10 cellular contexts compared by ENCODE assay signal in genomic region chr13:110676511-110677204, GRCh38. TPM values are rescaled to one million over a fixed set of nuclear protein-coding genes. Genes with fewer than 3 reads are reported as not detected.
DNase-seq lines count a peak whose midpoint lies in the region; ATAC-seq, FAIRE-seq and TF ChIP-seq lines count a peak whose summit lies in the region.
"Had no signal": no experiment of that assay in that cellular context is flagged by ENCODE, and none has a peak within 500 bp of the region (broad histone marks: within the 10 kb centered on the region; RNA-seq: fewer than 3 reads in every experiment).

No MANE protein-coding gene starts in this region.

- TF ChIP-seq POLR2A in spleen (IDR thresholded peaks at IDR 0.05): no peak
- no peak for TF ChIP-seq POLR2A in esophagus squamous epithelium (IDR thresholded peaks at IDR 0.05)

- 67 to 78% (median 70%) methylated on average over 15 to 22 of the region's 22 CpGs for WGBS in spleen, 5 donors
- 88 to 91% methylated on average over 10 to 13 of the region's 22 CpGs for WGBS in esophagus squamous epithelium, 2 donors

- peak; percentile 76 for ATAC-seq in HG02852 (IDR thresholded peaks at IDR 0.05; ENCODE audit: unreplicated experiment)

- H3K4me3 ChIP-seq in spleen (peak overlapping the region in 3 of 8 donors; percentile 4 to 50 (median 14)), esophagus squamous epithelium (no peak overlapping the region)
- H3K4me3 ChIP-seq: SJSA1 had no signal

- H3K36me3 ChIP-seq in spleen (peaks cover 0 to 57% (median 32%) of the 10 kb centered on the region in 6 donors), esophagus squamous epithelium (peaks cover 0 to 68% (median 10%) of the 10 kb centered on the region in 3 donors)

- no peaks in the 10 kb centered on the region for H3K27me3 ChIP-seq in spleen (replicated peaks in 1 of 7)
- H3K27me3 ChIP-seq in esophagus squamous epithelium: no peaks in the 10 kb centered on the region
- H3K27me3 ChIP-seq: SJSA1 had no signal

- CTCF ChIA-PET in HEK293T (lab: Yijun Ruan, JAX): no interaction called here

- intact Hi-C loops in spleen (cut with DNase I; ENCODE audit: low total_unique reads): no loop called here
- intact Hi-C loops in esophagus squamous epithelium (cut with DNase I): no loop called here

- H3K4me1 ChIP-seq in spleen (peaks cover 0 to 35% (median 14%) of the 10 kb centered on the region in 6 donors), esophagus squamous epithelium (no peaks in the 10 kb centered on the region)
- H3K4me1 ChIP-seq: SJSA1 had no signal

- FAIRE-seq in RCC 7860 (lab: Jason Lieb, UNC): no peak

- POLR2A ChIA-PET in HEK293T (lab: Yijun Ruan, JAX): no interaction called here

- H3K9me3 ChIP-seq in spleen (no peaks in the 10 kb centered on the region), esophagus squamous epithelium (peaks cover 0 to 3% (median 0%) of the 10 kb centered on the region in 3 donors)

- DNase-seq in activated effector memory CD4-positive, alpha-beta T cell treated with anti-CD3 and anti-CD28 coated beads, Interleukin-2, amount 50 U/mL, for 16 hours: peak; percentile 71
- no peak for DNase-seq in activated effector memory CD4-positive, alpha-beta T cell treated with Interleukin-2 at 50 U/mL for 16 hours
- DNase-seq in RPMI8226 (peak; percentile 77), spleen (peak; percentile 86), RCC 7860 (ENCODE audit: low spot score) (no peak), esophagus squamous epithelium (lab: John Stamatoyannopoulos, UW) (no peak), HEK293T (ENCODE audit: extremely low spot score) (no peak)
- DNase-seq: right cardiac atrium had no signal

- peak in 1 of 11 experiments; percentile 33 for TF ChIP-seq CTCF in spleen (IDR thresholded peaks at IDR 0.05 in 8 of 11, conservative IDR thresholded peaks at IDR 0.05 in 3 of 11)
- TF ChIP-seq CTCF in esophagus squamous epithelium (IDR thresholded peaks at IDR 0.05): no peak

- peak overlapping the region in 7 of 8 donors; percentile 41 to 88 (median 77) for H3K27ac ChIP-seq in spleen
- H3K27ac ChIP-seq in esophagus squamous epithelium: peak overlapping the region in 2 of 4 donors; percentile 22 to 51
- H3K27ac ChIP-seq: SJSA1 had no signal

TF ChIP-seq in HEK293T, 16 proteins besides CTCF, POLR2A, EP300 and RAD21:
- TF ChIP-seq PKNOX1 (IDR thresholded peaks at IDR 0.05) (no peak), TARDBP (IDR thresholded peaks at IDR 0.05) (no peak), FOXM1 (IDR thresholded peaks at IDR 0.05; ENCODE audit: borderline replicate concordance) (no peak)

RNA-seq across cellular contexts. Expression of gene CARS2, which starts 29.3 kb away (rescaled TPM):
- total RNA-seq in spleen (100 to 1,000 TPM in 1 of 7 donors, 10 to 100 TPM in 6; 63.9 to 113 (median 77.9) TPM), esophagus squamous epithelium (10 to 100 TPM; 24.9 to 54.9 (median 33.5) TPM)
- polyA plus RNA-seq in spleen: 100 to 1,000 TPM in 2 of 3 donors, 10 to 100 TPM in 1; 69.5 to 109 (median 105) TPM

RNA-seq across cellular contexts. Expression of gene ING1, which starts 36.8 kb away (rescaled TPM):
- 10 to 100 TPM; 15.1 to 32.4 (median 22.9) TPM for total RNA-seq in spleen
- 10 to 100 TPM; 10.5 to 16.0 (median 12.0) TPM for polyA plus RNA-seq in spleen
- total RNA-seq in esophagus squamous epithelium: 10 to 100 TPM in 2 of 4 donors, 1 to 10 TPM in 2; 6.3 to 15.4 (median 8.7) TPM

Comparison
In these comparisons a context has a peak if more than half of its experiments do, and no peak if none do; other contexts are left out.
1. DNase-seq: peak in activated effector memory CD4-positive, alpha-beta T cell treated with anti-CD3 and anti-CD28 coated beads, Interleukin-2, amount 50 U/mL, for 16 hours (single experiment), RPMI8226 (single experiment) and spleen (single experiment); none in activated effector memory CD4-positive, alpha-beta T cell treated with Interleukin-2 at 50 U/mL for 16 hours (single experiment), RCC 7860 (single experiment), esophagus squamous epithelium (single experiment) and HEK293T (single experiment).